Comparison of ENCODE assay signal across 22 cellular contexts in the genomic region with DNA sequence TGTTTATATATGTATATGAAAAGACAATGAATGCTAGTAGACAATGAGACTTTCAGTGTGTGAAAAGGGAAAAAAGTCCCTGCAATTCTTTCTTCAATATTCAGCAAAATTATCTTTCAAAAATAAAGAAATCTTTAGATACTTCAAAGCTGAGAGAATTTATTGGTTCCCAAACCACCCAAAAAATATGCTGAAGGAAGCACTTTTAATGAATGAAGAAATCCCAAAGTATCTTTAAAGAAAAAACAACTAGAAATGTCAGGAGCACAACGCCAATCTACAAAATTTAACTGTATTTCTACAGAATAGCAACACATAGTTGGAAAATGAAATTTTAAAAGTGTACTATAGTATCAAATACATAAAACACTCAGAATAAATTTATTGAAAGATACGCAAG.
DNase-seq lines count a peak whose midpoint lies in the region; ATAC-seq, FAIRE-seq and TF ChIP-seq lines count a peak whose summit lies in the region.
"Had no signal": no experiment of that assay in that cellular context is flagged by ENCODE, and none has a peak within 500 bp of the region (broad histone marks: within the 10 kb centered on the region; RNA-seq: fewer than 3 reads in every experiment).

No MANE protein-coding gene starts in this region.

- no peak overlapping the region for H2AFZ ChIP-seq in IMR-90 (replicated peaks; ENCODE audit: low read length, poor library complexity)
- H2AFZ ChIP-seq in H1 (ENCODE audit: low read length), result no peak overlapping the region

- H3K18ac ChIP-seq in IMR-90 (ENCODE audit: low read depth, low read length) (no peak overlapping the region), H1 (ENCODE audit: extremely low read depth, low read length) (no peak overlapping the region)

- in situ Hi-C loops in IMR-90 (cut with MboI; ENCODE audit: low sequenced_read_pairs), result no loop called here

- H3K9me1 ChIP-seq in IMR-90 (ENCODE audit: insufficient read depth, low read length), result no peaks in the 10 kb centered on the region

- no peak overlapping the region for H2BK120ac ChIP-seq in IMR-90 (ENCODE audit: low read depth, low read length)
- H2BK120ac ChIP-seq in H1 (replicated peaks; ENCODE audit: low read depth, low read length), result no peak overlapping the region

- TF ChIP-seq EP300 in A549 (IDR thresholded peaks at IDR 0.05) (no peak), H1 (IDR thresholded peaks at IDR 0.05; ENCODE audit: borderline replicate concordance in 1 of 2, low read depth in 2 of 2, low read length in 2 of 2) (no peak)

- H3K79me1 ChIP-seq in IMR-90 (ENCODE audit: low read depth in 1 of 2, low read length in 2 of 2), result no peaks in the 10 kb centered on the region
- H3K79me1 ChIP-seq in H1 (ENCODE audit: low read depth, low read length), result no peaks in the 10 kb centered on the region

- H3K79me2 ChIP-seq in H1 (ENCODE audit: control insufficient read depth in 1 of 2, insufficient read depth in 2 of 2, low read length in 2 of 2), result no peaks in the 10 kb centered on the region

- FAIRE-seq in A204.1 (lab: Jason Lieb, UNC) (peak; percentile 3), A549 (lab: Jason Lieb, UNC) (no peak), H1 (lab: Jason Lieb, UNC) (no peak)
- FAIRE-seq: GM12878, GM12892, GM18507 had no signal

- no peak overlapping the region for H2BK12ac ChIP-seq in H1 (ENCODE audit: low read depth, low read length)

- H3K14ac ChIP-seq in IMR-90 (replicated peaks; ENCODE audit: low read depth, low read length), result no peak overlapping the region
- no peak overlapping the region for H3K14ac ChIP-seq in H1 (ENCODE audit: insufficient read length)

- intact Hi-C loops in IMR-90 (cut with micrococcal nuclease), result no loop called here

- no TSS peak for BruUV-seq in IMR-90 (replicated peaks; lab: Mats Ljungman, UMichigan)

- no peak overlapping the region for H2AK5ac ChIP-seq in IMR-90 (ENCODE audit: low read depth, low read length)
- H2AK5ac ChIP-seq in H1 (ENCODE audit: low read depth, low read length), result no peak overlapping the region

- H3K27me3 ChIP-seq in IMR-90 (ENCODE audit: control insufficient read depth, insufficient read depth, low read length) (no peaks in the 10 kb centered on the region), H1 (replicated peaks in 1 of 4; ENCODE audit: control insufficient read depth in 3 of 4, extremely low read depth in 1 of 4, insufficient read depth in 3 of 4, low read length in 3 of 4) (no peaks in the 10 kb centered on the region)
- H3K27me3 ChIP-seq: BE2C, BLaER1 had no signal

- H4K5ac ChIP-seq in IMR-90 (ENCODE audit: low read depth, low read length) (no peak overlapping the region), H1 (ENCODE audit: insufficient read length, low read depth, low read length) (no peak overlapping the region)

- dilution Hi-C loops in IMR-90 (cut with HindIII; ENCODE audit: low sequenced_read_pairs, unreplicated experiment), result no loop called here

- TF ChIP-seq CTCF in A549 (IDR thresholded peaks at IDR 0.05), result no peak
- TF ChIP-seq CTCF in IMR-90 (conservative IDR thresholded peaks at IDR 0.05; ENCODE audit: low read depth, low read length), result no peak
- TF ChIP-seq CTCF in H1 (IDR thresholded peaks at IDR 0.05; ENCODE audit: control extremely low read depth in 1 of 3, insufficient read depth in 1 of 3, low read depth in 1 of 3, low read length in 3 of 3), result no peak

- no peak overlapping the region for H4K8ac ChIP-seq in IMR-90 (ENCODE audit: low read depth in 2 of 2, low read length in 2 of 2)
- no peak overlapping the region for H4K8ac ChIP-seq in H1 (ENCODE audit: extremely low read depth, insufficient read depth, low read length)

- no peak overlapping the region for H3K4ac ChIP-seq in IMR-90 (ENCODE audit: low read depth, low read length)
- H3K4ac ChIP-seq in H1 (replicated peaks; ENCODE audit: insufficient read length, low read depth, low read length), result no peak overlapping the region

- H3K36me3 ChIP-seq in IMR-90 (ENCODE audit: control insufficient read depth, insufficient read depth, low read length) (no peaks in the 10 kb centered on the region), H1 (ENCODE audit: control insufficient read depth in 2 of 4, insufficient read depth in 4 of 4, low read length in 3 of 4) (no peaks in the 10 kb centered on the region)
- H3K36me3 ChIP-seq: BE2C, BLaER1 had no signal

- H2AK9ac ChIP-seq in IMR-90 (replicated peaks; ENCODE audit: low read depth, low read length, poor library complexity), result no peak overlapping the region

- H3K4me3 ChIP-seq in A549 (no peak overlapping the region), IMR-90 (ENCODE audit: insufficient read depth, low read depth, low read length) (no peak overlapping the region), H1 (ENCODE audit: extremely low read depth in 1 of 4, insufficient read depth in 2 of 4, low read depth in 3 of 4, low read length in 4 of 4) (no peak overlapping the region)
- H3K4me3 ChIP-seq: BLaER1, GM12878 had no signal

- H2BK5ac ChIP-seq in IMR-90 (ENCODE audit: low read depth, low read length, poor library complexity, severe bottlenecking), result no peak overlapping the region
- H2BK5ac ChIP-seq in H1 (ENCODE audit: low read depth, low read length), result no peak overlapping the region

- peaks cover 3% of the 10 kb centered on the region; the same call in 1 of the 3 replicates for H3K9me3 ChIP-seq in A549
- peaks cover 11% of the 10 kb centered on the region; the same call in 1 of the 2 replicates for H3K9me3 ChIP-seq in IMR-90 (ENCODE audit: control insufficient read depth, insufficient read depth, low read length)
- H3K9me3 ChIP-seq in H1 (ENCODE audit: insufficient read depth in 2 of 2, low read depth in 1 of 2, low read length in 1 of 2), result no peaks in the 10 kb centered on the region
- H3K9me3 ChIP-seq: BE2C, BLaER1 had no signal

- H3K9ac ChIP-seq in IMR-90 (ENCODE audit: low read depth, low read length) (no peak overlapping the region), H1 (replicated peaks in 1 of 4; ENCODE audit: extremely low read depth in 1 of 4, low read depth in 3 of 4, low read length in 3 of 4) (no peak overlapping the region)
- H3K9ac ChIP-seq: BLaER1 had no signal

- H3K27ac ChIP-seq in A549 (no peak overlapping the region), IMR-90 (ENCODE audit: insufficient read depth, low read length) (no peak overlapping the region), H1 (ENCODE audit: low read depth, low read length) (no peak overlapping the region)
- H3K27ac ChIP-seq: BLaER1 had no signal

- peaks cover 8% of the 10 kb centered on the region; the same call in 1 of the 3 replicates for H3K4me1 ChIP-seq in A549
- no peaks in the 10 kb centered on the region for H3K4me1 ChIP-seq in IMR-90 (ENCODE audit: control insufficient read depth, insufficient read depth, low read length)
- peaks cover 0 to 6% (median 4%) of the 10 kb centered on the region in 4 experiments; a peak in 4 of 7 replicates for H3K4me1 ChIP-seq in H1 (replicated peaks in 1 of 4; ENCODE audit: control insufficient read depth in 3 of 4, insufficient read depth in 4 of 4, low read length in 3 of 4)
- H3K4me1 ChIP-seq: BLaER1 had no signal

- POLR2A ChIA-PET in A549 (lab: Yijun Ruan, JAX) (no interaction called here), IMR-90 (lab: Charles Lee; ENCODE audit: unreplicated experiment) (no interaction called here), H1 (lab: Charles Lee; ENCODE audit: partially characterized antibody) (no interaction called here)

- ATAC-seq in A549 (no peak), IMR-90 (ENCODE audit: low read depth) (no peak), HG03025 (IDR thresholded peaks at IDR 0.05; ENCODE audit: low FRiP score, unreplicated experiment) (no peak)
- ATAC-seq: GM12878 had no signal

- DNase-seq in A549 (ENCODE audit: low read depth in 1 of 2, low spot score in 1 of 2) (no peak), IMR-90 (no peak), H1 (ENCODE audit: low read depth in 1 of 2, low spot score in 2 of 2) (no peak), DMS79 (lab: John Stamatoyannopoulos, UW) (no peak), RKO (ENCODE audit: low spot score) (no peak)
- DNase-seq: 8988T; ACHN; BE2C; C1 segment of cervical spinal cord; CD4-positive, alpha-beta memory T cell; CD4-positive, CD25-positive, alpha-beta regulatory T cell; CD8-positive, alpha-beta memory T cell; COR-L47; DND-41; EL; GDM1 had no signal

- H3K56ac ChIP-seq in IMR-90 (ENCODE audit: extremely low read depth, insufficient read depth, low read length), result no peak overlapping the region
- no peak overlapping the region for H3K56ac ChIP-seq in H1 (replicated peaks; ENCODE audit: insufficient read length, low read depth, low read length)

- CTCF ChIA-PET in A549 (lab: Yijun Ruan, JAX) (no interaction called here), IMR-90 (lab: Yijun Ruan, JAX) (no interaction called here), H1 (lab: Charles Lee; ENCODE audit: partially characterized antibody) (no interaction called here)

- no peak overlapping the region for H2BK20ac ChIP-seq in IMR-90 (ENCODE audit: low read depth, low read length)
- H2BK20ac ChIP-seq in H1 (ENCODE audit: low read length), result no peak overlapping the region

- no peaks in the 10 kb centered on the region for H4K20me1 ChIP-seq in IMR-90 (ENCODE audit: insufficient read depth, low read length)
- H4K20me1 ChIP-seq in H1 (replicated peaks in 1 of 2; ENCODE audit: control insufficient read depth in 1 of 2, insufficient read depth in 2 of 2, low read length in 2 of 2), result no peaks in the 10 kb centered on the region
- H4K20me1 ChIP-seq: BLaER1 had no signal

- WGBS in A549 (ENCODE audit: missing lambda C conversion rate), result 37% methylated on average over 2 of the region's 2 CpGs
- WGBS in IMR-90 (ENCODE audit: extremely low coverage in 2 of 2, insufficient read length in 1 of 2), 2 experiments, result no CpG with 5 or more reads among the region's 2 CpGs
- 94% methylated on average over 2 of the region's 2 CpGs; no CpG with 5 or more reads in 1 of the 2 experiments for WGBS in H1 (ENCODE audit: extremely low coverage in 1 of 2, insufficient coverage in 1 of 2, insufficient read length in 1 of 2, insufficient replicate concordance in 2 of 2, low coverage in 1 of 2, low lambda C conversion rate in 2 of 2, missing lambda C conversion rate in 1 of 2), 2 experiments

- H3K23ac ChIP-seq in IMR-90 (ENCODE audit: low read depth, low read length) (no peak overlapping the region), H1 (ENCODE audit: insufficient read length) (no peak overlapping the region)

- H3K23me2 ChIP-seq in H1 (ENCODE audit: low read depth, low read length), result no peaks in the 10 kb centered on the region

- no peak overlapping the region for H4K91ac ChIP-seq in IMR-90 (ENCODE audit: insufficient read depth, low read depth, low read length)
- no peak overlapping the region for H4K91ac ChIP-seq in H1 (replicated peaks; ENCODE audit: insufficient read length, low read length)

- TF ChIP-seq RAD21 in A549 (conservative IDR thresholded peaks at IDR 0.05 in 1 of 2, IDR thresholded peaks at IDR 0.05 in 1 of 2) (no peak), IMR-90 (IDR thresholded peaks at IDR 0.05; ENCODE audit: low read length) (no peak), H1 (IDR thresholded peaks at IDR 0.05 in 1 of 2, conservative IDR thresholded peaks at IDR 0.05 in 1 of 2; ENCODE audit: low read depth in 2 of 2, low read length in 2 of 2) (no peak)

- no peak overlapping the region for H2BK15ac ChIP-seq in IMR-90 (ENCODE audit: low read depth, low read length)
- no peak overlapping the region for H2BK15ac ChIP-seq in H1 (ENCODE audit: low read length)

- no peak overlapping the region for H3K4me2 ChIP-seq in A549
- no peak overlapping the region for H3K4me2 ChIP-seq in IMR-90 (ENCODE audit: low read depth, low read length)
- H3K4me2 ChIP-seq in H1 (ENCODE audit: insufficient read depth in 1 of 2, low read depth in 2 of 2, low read length in 2 of 2), result no peak overlapping the region
- H3K4me2 ChIP-seq: BLaER1 had no signal

- TF ChIP-seq POLR2A in A549 (IDR thresholded peaks at IDR 0.05; ENCODE audit: low read length) (no peak), IMR-90 (IDR thresholded peaks at IDR 0.05; ENCODE audit: low read depth, low read length) (no peak), H1 (IDR thresholded peaks at IDR 0.05; ENCODE audit: control extremely low read depth in 1 of 2, low read depth in 2 of 2, low read length in 2 of 2) (no peak)
